8 cellular contexts compared by ENCODE assay signal in genomic region chr11:75241906-75242644, GRCh38. TPM values are rescaled to one million over a fixed set of nuclear protein-coding genes. Genes with fewer than 3 reads are reported as not detected.
DNase-seq lines count a peak whose midpoint lies in the region; ATAC-seq and TF ChIP-seq lines count a peak whose summit lies in the region.

No MANE protein-coding gene starts in this region.

- TF ChIP-seq CTCF in C4-2B (conservative IDR thresholded peaks at IDR 0.05) (peak; percentile 80), mammary epithelial cell (conservative IDR thresholded peaks at IDR 0.05 in 1 of 2, IDR thresholded peaks at IDR 0.05 in 1 of 2; ENCODE audit: extremely low read depth in 1 of 2, insufficient read depth in 1 of 2, low read depth in 1 of 2, low read length in 2 of 2) (no peak), nephron progenitor cell (IDR thresholded peaks at IDR 0.05) (no peak)

- no peaks in the 10 kb centered on the region for H4K20me1 ChIP-seq in mammary epithelial cell (ENCODE audit: insufficient read depth, low read length)

- peak overlapping the region; percentile 96 for H3K4me2 ChIP-seq in mammary epithelial cell (ENCODE audit: insufficient read depth, low read depth, low read length)

- peak overlapping the region; percentile 81 for H3K4me3 Mint-ChIP-seq in nephron progenitor cell

- peak overlapping the region; percentile 31 to 60 (median 57) for H3K4me3 ChIP-seq in mammary epithelial cell (replicated peaks in 1 of 3; ENCODE audit: insufficient read depth in 1 of 3, low read depth in 2 of 3, low read length in 3 of 3)

- H3K79me2 ChIP-seq in mammary epithelial cell (ENCODE audit: insufficient read depth, low read length), result no peaks in the 10 kb centered on the region

- dilution Hi-C loops in mammary epithelial cell (cut with HindIII; ENCODE audit: low sequenced_read_pairs), result no loop called here

- H3K4me1 Mint-ChIP-seq in nephron progenitor cell, result peaks cover 22% of the 10 kb centered on the region

- peak; percentile 30 for ATAC-seq in HG02938 (IDR thresholded peaks at IDR 0.05; ENCODE audit: unreplicated experiment)
- no peak for ATAC-seq in HG03139 (IDR thresholded peaks at IDR 0.05; ENCODE audit: unreplicated experiment)

- H3K9me3 ChIP-seq in mammary epithelial cell (replicated peaks; ENCODE audit: insufficient read depth, low read length), result no peaks in the 10 kb centered on the region

- no peaks in the 10 kb centered on the region for H3K36me3 Mint-ChIP-seq in nephron progenitor cell (ENCODE audit: low read depth)

- in situ Hi-C loops in mammary epithelial cell (cut with MboI; ENCODE audit: low sequenced_read_pairs in 2 of 2), result loop anchor here in 1 of 2 donors (10.0 to 25.0 kb wide), 2 partner anchors 217 to 330 kb away; no protein-coding TSS in a partner anchor

- H3K27ac Mint-ChIP-seq in nephron progenitor cell, result no peak overlapping the region

- H3K4me1 ChIP-seq in mammary epithelial cell (ENCODE audit: insufficient read depth, low read length), result peaks cover 11% of the 10 kb centered on the region

- CTCF ChIA-PET in mammary epithelial cell (lab: Charles Lee; ENCODE audit: low non-redundant PET), result interaction anchor here (0.6 to 1.3 kb wide), 2 partner anchors 32 to 102 kb away, joined by 5 to 11 read pairs; no protein-coding TSS in a partner anchor

- BruUV-seq in mammary epithelial cell (replicated peaks; lab: Mats Ljungman, UMichigan), result no TSS peak

- WGBS in mammary epithelial cell (ENCODE audit: low coverage, missing lambda C conversion rate), result 12% methylated on average over 18 of the region's 72 CpGs

- H2AFZ ChIP-seq in mammary epithelial cell (ENCODE audit: low read depth, low read length), result peak overlapping the region; percentile 93

- H3K9me3 Mint-ChIP-seq in nephron progenitor cell, result no peaks in the 10 kb centered on the region

- H3K27me3 Mint-ChIP-seq in nephron progenitor cell (ENCODE audit: low read depth, poor library complexity), result peaks cover 80% of the 10 kb centered on the region

- H3K27ac ChIP-seq in C4-2B (no peak overlapping the region), mammary epithelial cell (ENCODE audit: insufficient read depth, low read depth, low read length) (no peak overlapping the region)

- no peaks in the 10 kb centered on the region for H3K36me3 ChIP-seq in mammary epithelial cell (ENCODE audit: insufficient read depth, low read length)

- no peak overlapping the region for H3K9ac ChIP-seq in mammary epithelial cell (ENCODE audit: insufficient read depth, low read length)

- DNase-seq in mammary epithelial cell, result no peak
- DNase-seq in nephron progenitor cell, result no peak
- no peak for DNase-seq in iPS-NIHi7 (ENCODE audit: extremely low spot score)
- DNase-seq in OCI-M1 (lab: John Stamatoyannopoulos, UW), result no peak
- DNase-seq in medulla oblongata (ENCODE audit: extremely low spot score), result no peak

- H3K27me3 ChIP-seq in mammary epithelial cell (ENCODE audit: insufficient read depth, low read length), result peaks cover 11% of the 10 kb centered on the region

- intact Hi-C loops in mammary epithelial cell (cut with micrococcal nuclease), result no loop called here

RNA-seq across cellular contexts. Expression of gene TPBGL, which starts 1.5 kb away (rescaled TPM):
- under 1 TPM in 1 of 2 donors, not detected in 1; 0.21 TPM for total RNA-seq in mammary epithelial cell
- 0.01 TPM for polyA plus RNA-seq in mammary epithelial cell
- polyA minus RNA-seq in mammary epithelial cell, result not detected
